ENCODE assay signal across 20 cellular contexts in genomic region chr4:14596904-14597303, GRCh38.
A peak's percentile ranks its signal among the peaks of the same experiment; 100 is the strongest.
DNase-seq lines count a peak whose midpoint lies in the region; ATAC-seq and TF ChIP-seq lines count a peak whose summit lies in the region.
"Had no signal": no experiment of that assay in that cellular context is flagged by ENCODE, and none has a peak within 500 bp of the region (broad histone marks: within the 10 kb centered on the region; RNA-seq: fewer than 3 reads in every experiment).

No MANE protein-coding gene starts in this region.

- 42% methylated on average over 2 of the region's 2 CpGs for WGBS in prostate gland

- peaks cover 11% of the 10 kb centered on the region for H3K9me3 ChIP-seq in A673 (ENCODE audit: low read depth, low read length, poor library complexity, severe bottlenecking)
- H3K9me3 ChIP-seq in Loucy (ENCODE audit: insufficient read depth, low read depth, low read length) = no peaks in the 10 kb centered on the region
- no peaks in the 10 kb centered on the region for H3K9me3 ChIP-seq in prostate gland

- no peak overlapping the region for H3K9ac ChIP-seq in Loucy (ENCODE audit: low read depth, low read length, poor library complexity, severe bottlenecking)
- H3K9ac ChIP-seq: BLaER1 had no signal

- H3K4me3 ChIP-seq in A673 (ENCODE audit: low read depth, low read length, poor library complexity, severe bottlenecking) (no peak overlapping the region), Loucy (ENCODE audit: low read length, poor library complexity, severe bottlenecking) (no peak overlapping the region), cardiac fibroblast (replicated peaks in 1 of 2; ENCODE audit: low read depth in 2 of 2, low read length in 2 of 2) (no peak overlapping the region), prostate gland (no peak overlapping the region)
- H3K4me3 ChIP-seq: BLaER1, K562 had no signal

- TF ChIP-seq CTCF in A673 (conservative IDR thresholded peaks at IDR 0.05; ENCODE audit: low read depth, low read length) = 0 out of 2 replicates have a peak, but pooled peaks have one; percentile 15
- TF ChIP-seq CTCF in Loucy (conservative IDR thresholded peaks at IDR 0.05; ENCODE audit: low read length) = 0 out of 2 replicates have a peak, but pooled peaks have one; percentile 23
- TF ChIP-seq CTCF in cardiac fibroblast (IDR thresholded peaks at IDR 0.05; ENCODE audit: low read depth, low read length) = peak; percentile 13
- TF ChIP-seq CTCF in prostate gland (IDR thresholded peaks at IDR 0.05) = no peak

- H3K36me3 ChIP-seq in A673 (ENCODE audit: insufficient read depth, low read length, poor library complexity, severe bottlenecking) (no peaks in the 10 kb centered on the region), Loucy (ENCODE audit: insufficient read depth, low read length) (no peaks in the 10 kb centered on the region), prostate gland (no peaks in the 10 kb centered on the region)
- H3K36me3 ChIP-seq: BLaER1 had no signal

- no peak overlapping the region for H2AFZ ChIP-seq in Loucy (ENCODE audit: low read length)

- no peak overlapping the region for H3K4me2 ChIP-seq in Loucy (ENCODE audit: low read depth, low read length, poor library complexity, severe bottlenecking)
- H3K4me2 ChIP-seq: BLaER1 had no signal

- H3K27me3 ChIP-seq in A673 (replicated peaks; ENCODE audit: insufficient read depth, low read depth, low read length, poor library complexity) (no peaks in the 10 kb centered on the region), Loucy (ENCODE audit: insufficient read depth, low read length, poor library complexity, severe bottlenecking) (no peaks in the 10 kb centered on the region), prostate gland (replicated peaks; ENCODE audit: insufficient read depth) (no peaks in the 10 kb centered on the region)
- H3K27me3 ChIP-seq: BLaER1 had no signal

- no peak for TF ChIP-seq POLR2A in prostate gland (IDR thresholded peaks at IDR 0.05)

- H3K9me2 ChIP-seq in Loucy (replicated peaks; ENCODE audit: low read depth, low read length) = no peaks in the 10 kb centered on the region

- no peaks in the 10 kb centered on the region for H3K79me2 ChIP-seq in Loucy (ENCODE audit: insufficient read depth, low read length)

- no TSS peak for BruUV-seq in A673 (replicated peaks; lab: Mats Ljungman, UMichigan)

- CTCF ChIA-PET in A673 (lab: Charles Lee) = no interaction called here

- POLR2A ChIA-PET in A673 (lab: Charles Lee; ENCODE audit: low non-redundant PET) = no interaction called here

- no peaks in the 10 kb centered on the region for H4K20me1 ChIP-seq in Loucy (ENCODE audit: insufficient read depth, low read length, poor library complexity, severe bottlenecking)
- H4K20me1 ChIP-seq: BLaER1 had no signal

- H3F3A ChIP-seq in Loucy (ENCODE audit: low read depth) = no peaks in the 10 kb centered on the region

- H3K27ac ChIP-seq in A673 (ENCODE audit: low read depth, low read length, poor library complexity, severe bottlenecking) (no peak overlapping the region), prostate gland (no peak overlapping the region)
- H3K27ac ChIP-seq: BLaER1 had no signal

- intact Hi-C loops in A673 (cut with micrococcal nuclease; ENCODE audit: unreplicated experiment) (no loop called here), prostate gland (cut with DNase I) (no loop called here)

- H3K4me1 ChIP-seq in A673 (ENCODE audit: insufficient read depth, low read length, poor library complexity, severe bottlenecking) (no peaks in the 10 kb centered on the region), Loucy (ENCODE audit: insufficient read depth, low read length, poor library complexity, severe bottlenecking) (no peaks in the 10 kb centered on the region), prostate gland (replicated peaks) (no peaks in the 10 kb centered on the region)
- H3K4me1 ChIP-seq: BLaER1 had no signal

- DNase-seq in A673 (ENCODE audit: low spot score) (no peak), cardiac fibroblast (ENCODE audit: low read depth in 2 of 2) (no peak), islet precursor cell (peak; percentile 63), prostate gland (ENCODE audit: low spot score) (no peak)
- DNase-seq in central memory CD4-positive, alpha-beta T cell = no peak
- no peak for DNase-seq in activated CD4-positive, CD25-positive, alpha-beta regulatory T cell treated with anti-CD3 and anti-CD28 coated beads, Interleukin-2, amount 50 U/mL, for 72 hours
- DNase-seq: activated CD4-positive, alpha-beta T cell treated with anti-CD3 and anti-CD28 coated beads, Interleukin-2, amount 10 ng/mL, durations not matched to agents 7 days and 5 days; activated naive CD4-positive, alpha-beta T cell treated with anti-CD3 and anti-CD28 coated beads, Interleukin-2, amount 50 U/mL, for 16 hours; COR-L47; DND-41; effector CD4-positive, alpha-beta T cell; natural killer cell; NCI-H2029; NCI-H226; NCI-H748 treated with DMSO at 0.1 percent for 48 hours had no signal

- no peak for ATAC-seq in GM21367 (IDR thresholded peaks at IDR 0.05; ENCODE audit: unreplicated experiment)
- ATAC-seq: K562; natural killer cell; stimulated activated effector memory CD8-positive, alpha-beta T cell treated with anti-CD3 and anti-CD28 coated beads, Interleukin-12 subunit alpha, Interleukin-12 subunit beta, amount 100 ng/mL, for 72 hours had no signal

Comparison
In these comparisons a context has a peak if more than half of its experiments do, and no peak if none do; other contexts are left out.
1. CTCF ChIP-seq: peak in A673 (single experiment), Loucy (single experiment) and cardiac fibroblast (single experiment); none in prostate gland (0 of 4).